ENCODE assay signal across 8 cellular contexts in the genomic region with DNA sequence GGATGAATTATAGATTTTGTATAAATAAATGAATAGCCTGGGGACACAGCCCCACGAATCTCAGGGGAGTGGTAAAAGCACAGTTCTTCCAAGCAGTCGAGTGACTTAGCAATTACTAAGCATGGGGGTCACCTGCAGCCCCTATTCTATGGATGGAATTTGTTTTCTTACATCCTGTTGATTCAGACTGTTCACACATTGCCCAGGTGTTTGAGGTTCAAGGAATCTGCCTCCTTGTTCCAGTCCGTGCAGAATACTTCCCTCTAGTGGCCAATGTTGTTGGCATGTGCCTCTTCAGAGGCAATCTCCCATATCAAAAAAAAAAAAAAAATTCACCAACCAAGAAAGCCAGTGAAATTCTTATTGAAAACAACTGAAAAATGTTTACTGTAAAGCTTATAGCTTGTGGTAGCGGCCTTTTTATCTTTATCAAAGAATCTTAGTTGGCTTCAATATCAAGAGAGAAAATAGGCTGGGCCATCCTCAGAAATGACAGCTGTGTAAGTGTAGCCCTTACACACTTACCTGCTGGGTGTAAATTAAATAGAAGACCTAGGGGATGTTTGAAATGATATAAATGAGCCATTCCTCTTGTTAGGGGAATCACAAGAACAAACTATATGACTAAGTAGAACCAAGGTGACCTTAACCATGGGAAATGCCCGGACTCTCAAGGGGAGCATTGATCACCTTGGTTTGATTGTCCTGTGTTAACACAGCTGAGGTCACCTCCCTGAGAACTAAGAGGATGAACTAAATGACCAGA. TPM values are rescaled to one million over a fixed set of nuclear protein-coding genes. Genes with fewer than 3 reads are reported as not detected.
A peak's percentile ranks its signal among the peaks of the same experiment; 100 is the strongest.
DNase-seq lines count a peak whose midpoint lies in the region; ATAC-seq and TF ChIP-seq lines count a peak whose summit lies in the region.

No MANE protein-coding gene starts in this region.

- H3K9me3 ChIP-seq in KOPT-K1 (ENCODE audit: insufficient read depth, low read length, poor library complexity, severe bottlenecking) (no peaks in the 10 kb centered on the region), upper lobe of right lung (no peaks in the 10 kb centered on the region)

- peak overlapping the region; percentile 19 for H3K27ac ChIP-seq in KOPT-K1 (ENCODE audit: low read depth, low read length, poor library complexity, severe bottlenecking)
- no peak overlapping the region for H3K27ac ChIP-seq in upper lobe of right lung

- DNase-seq in Right ventricle myocardium superior = no peak
- no peak for DNase-seq in cardiac septum (ENCODE audit: low spot score)
- DNase-seq in RPMI8226 = peak; percentile 45
- DNase-seq in central memory CD4-positive, alpha-beta T cell = peak; percentile 42
- no peak for DNase-seq in left lobe of liver (ENCODE audit: low spot score)
- DNase-seq in upper lobe of right lung = no peak

- H3K36me3 ChIP-seq in KOPT-K1 (ENCODE audit: insufficient read depth, low read length) (no peaks in the 10 kb centered on the region), upper lobe of right lung (no peaks in the 10 kb centered on the region)

- intact Hi-C loops in Right ventricle myocardium superior (cut with DNase I) = no loop called here
- intact Hi-C loops in cardiac septum (cut with DNase I) = no loop called here
- intact Hi-C loops in upper lobe of right lung (cut with DNase I) = no loop called here

- no peaks in the 10 kb centered on the region for H3K4me1 ChIP-seq in upper lobe of right lung

- no peak overlapping the region for H3K4me3 ChIP-seq in upper lobe of right lung

- ATAC-seq in Right ventricle myocardium superior (ENCODE audit: poor library complexity) (peak; percentile 53), left lobe of liver (peak; percentile 91), upper lobe of right lung (peak; percentile 87), GM18511 (IDR thresholded peaks at IDR 0.05; ENCODE audit: unreplicated experiment) (no peak)

- peak; percentile 77 for TF ChIP-seq CTCF in upper lobe of right lung (IDR thresholded peaks at IDR 0.05)

- H3K27me3 ChIP-seq in upper lobe of right lung = no peaks in the 10 kb centered on the region

RNA-seq across cellular contexts. Expression of a gene that starts 7.8 kb away (rescaled TPM):
- not detected for total RNA-seq in Right ventricle myocardium superior
- total RNA-seq in cardiac septum = not detected
- total RNA-seq in left lobe of liver = not detected
- total RNA-seq in upper lobe of right lung = not detected

RNA-seq across cellular contexts. Expression of a gene that starts 41.3 kb away (rescaled TPM):
- total RNA-seq in Right ventricle myocardium superior (not detected), cardiac septum (0.13 TPM), left lobe of liver (not detected), upper lobe of right lung (2.3 TPM)

RNA-seq across cellular contexts. Expression of a gene that starts 50.6 kb away (rescaled TPM):
- total RNA-seq in Right ventricle myocardium superior (not detected), cardiac septum (not detected), left lobe of liver (not detected), upper lobe of right lung (1.0 TPM)

Comparison
In these comparisons a context has a peak if more than half of its experiments do, and no peak if none do; other contexts are left out.
1. DNase-seq: peak in RPMI8226 (single experiment) and central memory CD4-positive, alpha-beta T cell (single experiment); none in Right ventricle myocardium superior (single experiment), cardiac septum (single experiment), left lobe of liver (single experiment) and upper lobe of right lung (single experiment).